Comparison of ENCODE assay signal across 10 cellular contexts in genomic region chr12:88420460-88420859, GRCh38.
A peak's percentile ranks its signal among the peaks of the same experiment; 100 is the strongest.
DNase-seq lines count a peak whose midpoint lies in the region; ATAC-seq, FAIRE-seq and TF ChIP-seq lines count a peak whose summit lies in the region.
"Had no signal": no experiment of that assay in that cellular context is flagged by ENCODE, and none has a peak within 500 bp of the region (broad histone marks: within the 10 kb centered on the region; RNA-seq: fewer than 3 reads in every experiment).

No MANE protein-coding gene starts in this region.

- no peak for TF ChIP-seq CTCF in omental fat pad (IDR thresholded peaks at IDR 0.05)
- no peak for TF ChIP-seq CTCF in chondrocyte (IDR thresholded peaks at IDR 0.05)
- TF ChIP-seq CTCF in CD8-positive, alpha-beta T cell (IDR thresholded peaks at IDR 0.05) = no peak

- H3K36me3 Mint-ChIP-seq in chondrocyte (ENCODE audit: low read depth) = no peaks in the 10 kb centered on the region
- H3K36me3 Mint-ChIP-seq in CD8-positive, alpha-beta T cell = no peaks in the 10 kb centered on the region

- H3K27me3 ChIP-seq in CD8-positive, alpha-beta T cell (ENCODE audit: insufficient read depth, low read length) = no peaks in the 10 kb centered on the region

- no peak overlapping the region for H3K4me3 Mint-ChIP-seq in chondrocyte (ENCODE audit: unreplicated experiment)
- H3K4me3 Mint-ChIP-seq in CD8-positive, alpha-beta T cell = no peak overlapping the region
- H3K4me3 Mint-ChIP-seq: activated T-cell treated with anti-CD3 and anti-CD28 coated beads, Interleukin-2, amount 50 U/mL, for 24 hours had no signal

- peak; percentile 71 for ATAC-seq in omental fat pad (ENCODE audit: low FRiP score)
- ATAC-seq in CD8-positive, alpha-beta T cell = no peak

- H3K27me3 Mint-ChIP-seq in chondrocyte (ENCODE audit: low read depth) = no peaks in the 10 kb centered on the region
- no peaks in the 10 kb centered on the region for H3K27me3 Mint-ChIP-seq in CD8-positive, alpha-beta T cell (ENCODE audit: low read depth)
- H3K27me3 Mint-ChIP-seq: activated T-cell treated with anti-CD3 and anti-CD28 coated beads, Interleukin-2, amount 50 U/mL, for 24 hours had no signal

- no peak overlapping the region for H3K4me3 ChIP-seq in CD8-positive, alpha-beta T cell (ENCODE audit: low read depth, low read length)

- H3K27ac Mint-ChIP-seq in chondrocyte (ENCODE audit: unreplicated experiment) = no peak overlapping the region
- no peak overlapping the region for H3K27ac Mint-ChIP-seq in CD8-positive, alpha-beta T cell
- H3K27ac Mint-ChIP-seq: activated T-cell treated with anti-CD3 and anti-CD28 coated beads, Interleukin-2, amount 50 U/mL, for 24 hours had no signal

- POLR2A ChIA-PET in CD8-positive, alpha-beta T cell (lab: Charles Lee) = no interaction called here

- CTCF ChIA-PET in CD8-positive, alpha-beta T cell (lab: Charles Lee) = no interaction called here

- H3K36me3 ChIP-seq in CD8-positive, alpha-beta T cell (ENCODE audit: insufficient read depth, low read length) = no peaks in the 10 kb centered on the region

- H3K9me3 Mint-ChIP-seq in chondrocyte (ENCODE audit: low read depth) = no peaks in the 10 kb centered on the region
- H3K9me3 Mint-ChIP-seq in CD8-positive, alpha-beta T cell = no peaks in the 10 kb centered on the region
- H3K9me3 Mint-ChIP-seq: activated T-cell treated with anti-CD3 and anti-CD28 coated beads, Interleukin-2, amount 50 U/mL, for 24 hours had no signal

- peak overlapping the region; percentile 11 for H3K27ac ChIP-seq in epithelial cell of prostate
- H3K27ac ChIP-seq in CD8-positive, alpha-beta T cell (ENCODE audit: low read depth, low read length) = no peak overlapping the region

- intact Hi-C loops in CD8-positive, alpha-beta T cell (cut with DNase I, micrococcal nuclease) = no loop called here

- no peaks in the 10 kb centered on the region for H3K4me1 ChIP-seq in CD8-positive, alpha-beta T cell (ENCODE audit: insufficient read depth, low read length)

- DNase-seq in EL (peak; percentile 90), NCI-H526 (lab: John Stamatoyannopoulos, UW) (peak; percentile 54 to 74), epithelial cell of prostate (ENCODE audit: low read depth, low spot score) (peak; percentile 64), omental fat pad (ENCODE audit: low spot score) (no peak), chondrocyte (ENCODE audit: low spot score) (no peak), GM19239 (ENCODE audit: insufficient read length, low spot score) (no peak)
- no peak for DNase-seq in CD8-positive, alpha-beta T cell
- DNase-seq: activated T-cell treated with anti-CD3 and anti-CD28 coated beads, Interleukin-2, amount 50 U/mL, for 24 hours; effector CD8-positive, alpha-beta T cell; NCI-H1417 had no signal

- no peaks in the 10 kb centered on the region for H3K9me3 ChIP-seq in CD8-positive, alpha-beta T cell (ENCODE audit: low read length)

- no peak for FAIRE-seq in GM19239 (lab: Jason Lieb, UNC)

- H3K4me1 Mint-ChIP-seq in chondrocyte (ENCODE audit: low read depth) = no peaks in the 10 kb centered on the region
- no peaks in the 10 kb centered on the region for H3K4me1 Mint-ChIP-seq in CD8-positive, alpha-beta T cell (ENCODE audit: low read depth)

Comparison
In these comparisons a context has a peak if more than half of its experiments do, and no peak if none do; other contexts are left out.
1. DNase-seq: peak in EL (single experiment), NCI-H526 (2 of 2) and epithelial cell of prostate (single experiment); none in omental fat pad (single experiment), chondrocyte (single experiment), CD8-positive, alpha-beta T cell (0 of 7) and GM19239 (single experiment).